ENCODE assay signal across 1 cellular context in genomic region chr1:20480261-20481157, GRCh38.
TF ChIP-seq lines count a peak whose summit lies in the region.

No MANE protein-coding gene starts in this region.

TF ChIP-seq in HepG2, 621 proteins besides CTCF, POLR2A, EP300 and RAD21 (continued from another document):
- TF ChIP-seq ZHX2 (IDR thresholded peaks at IDR 0.05; ENCODE audit: low read depth) = no peak
- no peak for TF ChIP-seq ZHX2 (CRISPR knock-in tag; IDR thresholded peaks at IDR 0.05; ENCODE audit: borderline replicate concordance)
- no peak for TF ChIP-seq ZNF615 (CRISPR knock-in tag; IDR thresholded peaks at IDR 0.05; ENCODE audit: borderline replicate concordance)
- 0 out of 2 replicates have a peak, but pooled peaks have one; percentile 23 for TF ChIP-seq ZFP37 (CRISPR knock-in tag; IDR thresholded peaks at IDR 0.05; ENCODE audit: borderline replicate concordance)
- peak; percentile 36; the same call in 1 of the 2 replicates for TF ChIP-seq STAG1 (CRISPR knock-in tag; IDR thresholded peaks at IDR 0.05)
- peak; percentile 31; the same call in 1 of the 2 replicates for TF ChIP-seq ZBTB38 (CRISPR knock-in tag; IDR thresholded peaks at IDR 0.05)
- TF ChIP-seq MTF2 (CRISPR knock-in tag; IDR thresholded peaks at IDR 0.05; ENCODE audit: borderline replicate concordance) = no peak
- no peak for TF ChIP-seq PREB (CRISPR knock-in tag; IDR thresholded peaks at IDR 0.05)
- TF ChIP-seq MIER2 (CRISPR knock-in tag; IDR thresholded peaks at IDR 0.05) = no peak; the same call in 1 of the 2 replicates
- no peak; the same call in 1 of the 2 replicates for TF ChIP-seq ZNF652 (CRISPR knock-in tag; IDR thresholded peaks at IDR 0.05; ENCODE audit: borderline replicate concordance, low read depth)
- TF ChIP-seq ZKSCAN5 (CRISPR knock-in tag; IDR thresholded peaks at IDR 0.05) = no peak
- no peak for TF ChIP-seq PBX3 (CRISPR knock-in tag; IDR thresholded peaks at IDR 0.05; ENCODE audit: borderline replicate concordance)
- TF ChIP-seq MEF2D (CRISPR knock-in tag; IDR thresholded peaks at IDR 0.05) = 0 out of 2 replicates have a peak, but pooled peaks have one; percentile 45
- peak; percentile 81; the same call in 1 of the 2 replicates for TF ChIP-seq ATM (IDR thresholded peaks at IDR 0.05; ENCODE audit: borderline replicate concordance)
- TF ChIP-seq, protein P1, sequence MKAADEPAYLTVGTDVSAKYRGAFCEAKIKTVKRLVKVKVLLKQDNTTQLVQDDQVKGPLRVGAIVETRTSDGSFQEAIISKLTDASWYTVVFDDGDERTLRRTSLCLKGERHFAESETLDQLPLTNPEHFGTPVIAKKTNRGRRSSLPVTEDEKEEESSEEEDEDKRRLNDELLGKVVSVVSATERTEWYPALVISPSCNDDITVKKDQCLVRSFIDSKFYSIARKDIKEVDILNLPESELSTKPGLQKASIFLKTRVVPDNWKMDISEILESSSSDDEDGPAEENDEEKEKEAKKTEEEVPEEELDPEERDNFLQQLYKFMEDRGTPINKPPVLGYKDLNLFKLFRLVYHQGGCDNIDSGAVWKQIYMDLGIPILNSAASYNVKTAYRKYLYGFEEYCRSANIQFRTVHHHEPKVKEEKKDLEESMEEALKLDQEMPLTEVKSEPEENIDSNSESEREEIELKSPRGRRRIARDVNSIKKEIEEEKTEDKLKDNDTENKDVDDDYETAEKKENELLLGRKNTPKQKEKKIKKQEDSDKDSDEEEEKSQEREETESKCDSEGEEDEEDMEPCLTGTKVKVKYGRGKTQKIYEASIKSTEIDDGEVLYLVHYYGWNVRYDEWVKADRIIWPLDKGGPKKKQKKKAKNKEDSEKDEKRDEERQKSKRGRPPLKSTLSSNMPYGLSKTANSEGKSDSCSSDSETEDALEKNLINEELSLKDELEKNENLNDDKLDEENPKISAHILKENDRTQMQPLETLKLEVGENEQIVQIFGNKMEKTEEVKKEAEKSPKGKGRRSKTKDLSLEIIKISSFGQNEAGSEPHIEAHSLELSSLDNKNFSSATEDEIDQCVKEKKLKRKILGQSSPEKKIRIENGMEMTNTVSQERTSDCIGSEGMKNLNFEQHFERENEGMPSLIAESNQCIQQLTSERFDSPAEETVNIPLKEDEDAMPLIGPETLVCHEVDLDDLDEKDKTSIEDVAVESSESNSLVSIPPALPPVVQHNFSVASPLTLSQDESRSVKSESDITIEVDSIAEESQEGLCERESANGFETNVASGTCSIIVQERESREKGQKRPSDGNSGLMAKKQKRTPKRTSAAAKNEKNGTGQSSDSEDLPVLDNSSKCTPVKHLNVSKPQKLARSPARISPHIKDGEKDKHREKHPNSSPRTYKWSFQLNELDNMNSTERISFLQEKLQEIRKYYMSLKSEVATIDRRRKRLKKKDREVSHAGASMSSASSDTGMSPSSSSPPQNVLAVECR (CRISPR knock-in tag; IDR thresholded peaks at IDR 0.05; ENCODE audit: borderline replicate concordance) = peak; percentile 41; the same call in 1 of the 2 replicates
- peak; percentile 47; the same call in 1 of the 2 replicates for TF ChIP-seq ONECUT2 (CRISPR knock-in tag; IDR thresholded peaks at IDR 0.05)
- TF ChIP-seq THAP11 (CRISPR knock-in tag; IDR thresholded peaks at IDR 0.05) = peak; percentile 77
- peak; percentile 37; the same call in 1 of the 2 replicates for TF ChIP-seq RBFOX2 (IDR thresholded peaks at IDR 0.05; ENCODE audit: low read depth, low read length)
- TF ChIP-seq ZNF629 (CRISPR knock-in tag; conservative IDR thresholded peaks at IDR 0.05) = 0 out of 2 replicates have a peak, but pooled peaks have one; percentile 54
- TF ChIP-seq SP5 (CRISPR knock-in tag; IDR thresholded peaks at IDR 0.05; ENCODE audit: borderline replicate concordance, low read depth) = peak; percentile 65
- TF ChIP-seq RXRA (CRISPR knock-in tag; IDR thresholded peaks at IDR 0.05) = peak; percentile 94
- TF ChIP-seq NCOR1 (IDR thresholded peaks at IDR 0.05; ENCODE audit: borderline replicate concordance, low read length) = peak; percentile 83; the same call in 1 of the 2 replicates
- TF ChIP-seq ZNF292 (CRISPR knock-in tag; IDR thresholded peaks at IDR 0.05; ENCODE audit: borderline replicate concordance, low read depth) = peak; percentile 90; the same call in 1 of the 2 replicates
- TF ChIP-seq PRPF4 (IDR thresholded peaks at IDR 0.05; ENCODE audit: low read depth, low read length, poor library complexity, severe bottlenecking) = no peak
- TF ChIP-seq ZNF460 (CRISPR knock-in tag; IDR thresholded peaks at IDR 0.05; ENCODE audit: borderline replicate concordance) = 0 out of 2 replicates have a peak, but pooled peaks have one; percentile 9
- peak; percentile 82 for TF ChIP-seq KAT8 (CRISPR knock-in tag; IDR thresholded peaks at IDR 0.05)
- peak; percentile 89 for TF ChIP-seq FOSL2 (CRISPR knock-in tag; IDR thresholded peaks at IDR 0.05)
- no peak for TF ChIP-seq ZSCAN22 (CRISPR knock-in tag; IDR thresholded peaks at IDR 0.05)
- TF ChIP-seq SMC3 (IDR thresholded peaks at IDR 0.05; ENCODE audit: low read length) = peak; percentile 47; the same call in 1 of the 2 replicates
- no peak for TF ChIP-seq ZIK1 (CRISPR knock-in tag; IDR thresholded peaks at IDR 0.05; ENCODE audit: borderline replicate concordance, low read depth)
- TF ChIP-seq NFE2 (CRISPR knock-in tag; IDR thresholded peaks at IDR 0.05) = 0 out of 2 replicates have a peak, but pooled peaks have one; percentile 46
